10 cellular contexts compared by ENCODE assay signal in genomic region chr1:154860154-154860870, GRCh38. TPM values are rescaled to one million over a fixed set of nuclear protein-coding genes. Genes with fewer than 3 reads are reported as not detected.
DNase-seq lines count a peak whose midpoint lies in the region; ATAC-seq and TF ChIP-seq lines count a peak whose summit lies in the region.
"Had no signal": no experiment of that assay in that cellular context is flagged by ENCODE, and none has a peak within 500 bp of the region (broad histone marks: within the 10 kb centered on the region; RNA-seq: fewer than 3 reads in every experiment).

No MANE protein-coding gene starts in this region.

- H3K9me3 Mint-ChIP-seq in osteocyte (ENCODE audit: unreplicated experiment), result no peaks in the 10 kb centered on the region

- no peaks in the 10 kb centered on the region for H3K9me2 ChIP-seq in OCI-LY1 (ENCODE audit: low read depth, low read length)

- H4K20me1 ChIP-seq in OCI-LY1 (ENCODE audit: insufficient read depth, low read length), result no peaks in the 10 kb centered on the region

- ATAC-seq in HG02798 (IDR thresholded peaks at IDR 0.05; ENCODE audit: poor library complexity, unreplicated experiment) (peak; percentile 70), heart right ventricle (no peak)
- ATAC-seq: A549 had no signal

- WGBS in heart right ventricle, 2 donors, result 75 to 82% methylated on average over 12 of the region's 12 CpGs

- DNase-seq in NCI-H2107 treated with DMSO at 0.1 percent for 48 hours (lab: John Stamatoyannopoulos, UW; ENCODE audit: unreplicated experiment), result peak; percentile 39
- no peak for DNase-seq in NCI-H2107 (lab: John Stamatoyannopoulos, UW)
- DNase-seq in osteocyte (ENCODE audit: extremely low spot score, unreplicated experiment), result no peak
- no peak for DNase-seq in KG1 (lab: John Stamatoyannopoulos, UW)
- DNase-seq in heart right ventricle, result no peak
- DNase-seq in DMS 273 (lab: John Stamatoyannopoulos, UW; ENCODE audit: unreplicated experiment), result no peak

- H3K27me3 ChIP-seq in OCI-LY1 (ENCODE audit: insufficient read depth, low read length) (no peaks in the 10 kb centered on the region), heart right ventricle (no peaks in the 10 kb centered on the region)

- H3F3A ChIP-seq in OCI-LY1 (ENCODE audit: insufficient read depth, low read length), result no peaks in the 10 kb centered on the region

- TF ChIP-seq CTCF in OCI-LY1 (IDR thresholded peaks at IDR 0.05; ENCODE audit: low read length) (no peak), osteocyte (IDR thresholded peaks at IDR 0.05) (no peak), heart right ventricle (IDR thresholded peaks at IDR 0.05) (no peak)

- H3K4me3 ChIP-seq in OCI-LY1 (ENCODE audit: low read depth, low read length, poor library complexity, severe bottlenecking) (peak overlapping the region; percentile 76), heart right ventricle (no peak overlapping the region)
- H3K4me3 ChIP-seq: A549 had no signal

- H3K4me2 ChIP-seq in OCI-LY1 (ENCODE audit: low read length), result peak overlapping the region; percentile 94
- H3K4me2 ChIP-seq: A549 had no signal

- H3K4me1 Mint-ChIP-seq in osteocyte (ENCODE audit: unreplicated experiment), result peaks cover 24% of the 10 kb centered on the region

- H3K9me3 ChIP-seq in OCI-LY1 (ENCODE audit: low read length) (no peaks in the 10 kb centered on the region), heart right ventricle (no peaks in the 10 kb centered on the region)
- H3K9me3 ChIP-seq: A549 had no signal

- no peaks in the 10 kb centered on the region for H3K36me3 Mint-ChIP-seq in osteocyte (ENCODE audit: unreplicated experiment)

- peaks cover 99% of the 10 kb centered on the region for H3K4me1 ChIP-seq in OCI-LY1 (ENCODE audit: insufficient read depth, low read length, severe bottlenecking)
- peaks cover 0 to 41% (median 12%) of the 10 kb centered on the region in 9 donors for H3K4me1 ChIP-seq in heart right ventricle
- H3K4me1 ChIP-seq: A549 had no signal

- H3K27me3 Mint-ChIP-seq in osteocyte (ENCODE audit: unreplicated experiment), result no peaks in the 10 kb centered on the region

- H3K27ac ChIP-seq in OCI-LY1 (ENCODE audit: low read depth, low read length, poor library complexity, severe bottlenecking) (peak overlapping the region; percentile 98), heart right ventricle (peak overlapping the region in 1 of 10 donors; percentile 24)
- H3K27ac ChIP-seq: VCaP had no signal

- H3K9ac ChIP-seq in OCI-LY1 (ENCODE audit: low read length), result peak overlapping the region; percentile 88

- intact Hi-C loops in heart right ventricle (cut with DNase I), result loop anchor here in 1 of 10 donors (10.0 kb wide), 1 partner anchor 86 kb away; no protein-coding TSS in a partner anchor

- H3K36me3 ChIP-seq in OCI-LY1 (ENCODE audit: insufficient read depth, low read length) (peaks cover 10% of the 10 kb centered on the region), heart right ventricle (no peaks in the 10 kb centered on the region)

- peaks cover 39% of the 10 kb centered on the region for H3K79me2 ChIP-seq in OCI-LY1 (ENCODE audit: insufficient read depth, low read length)

- H3K4me3 Mint-ChIP-seq in osteocyte (ENCODE audit: unreplicated experiment), result no peak overlapping the region

- peak overlapping the region; percentile 11 for H3K27ac Mint-ChIP-seq in osteocyte (ENCODE audit: unreplicated experiment)

- H2AFZ ChIP-seq in OCI-LY1 (ENCODE audit: low read length), result no peak overlapping the region

RNA-seq across cellular contexts. Expression of gene KCNN3, which starts 9.8 kb away (rescaled TPM):
- total RNA-seq in osteocyte (0.16 and 0.29 TPM in 2 replicates), heart right ventricle (1 to 10 TPM in 9 of 10 donors, under 1 TPM in 1; 0.52 to 5.9 (median 2.7) TPM)
- under 1 TPM; 0.17 to 0.59 TPM for polyA plus RNA-seq in heart right ventricle
